ENCODE assay signal across 8 cellular contexts in genomic region chr6:31738048-31738979, GRCh38. TPM values are rescaled to one million over a fixed set of nuclear protein-coding genes. Genes with fewer than 3 reads are reported as not detected.
DNase-seq lines count a peak whose midpoint lies in the region; ATAC-seq, FAIRE-seq and TF ChIP-seq lines count a peak whose summit lies in the region.

No MANE protein-coding gene starts in this region.

- DNase-seq in GM10266 (ENCODE audit: extremely low spot score) (peak; percentile 82), LNCaP clone FGC (ENCODE audit: low read depth) (peak; percentile 94), GM12878 (ENCODE audit: low read depth, low spot score) (peak; percentile 75), kidney epithelial cell (ENCODE audit: low read depth) (peak; percentile 69), middle frontal gyrus (ENCODE audit: extremely low spot score, low spot score) (no peak)
- DNase-seq in stimulated activated CD4-positive, alpha-beta T cell treated with anti-CD3 and anti-CD28 coated beads, Interleukin-4, amount 100 ng/mL, for 1 hour, result peak; percentile 53

- peaks cover 42% of the 10 kb centered on the region for H3K79me2 ChIP-seq in SU-DHL-6 (ENCODE audit: insufficient read depth, low read length)
- peaks cover 48% of the 10 kb centered on the region for H3K79me2 ChIP-seq in GM12878 (ENCODE audit: control insufficient read depth, insufficient read depth, low read length)

- H3K9ac ChIP-seq in SU-DHL-6 (ENCODE audit: low read length), result peak overlapping the region; percentile 90
- H3K9ac ChIP-seq in GM12878 (ENCODE audit: control insufficient read depth, insufficient read depth, low read length), result peak overlapping the region; percentile 98

- H2AFZ ChIP-seq in SU-DHL-6 (ENCODE audit: low read depth, low read length, severe bottlenecking) (no peak overlapping the region), GM12878 (ENCODE audit: control insufficient read depth, low read depth, low read length) (peak overlapping the region; percentile 50)

- intact Hi-C loops in GM12878 (cut with micrococcal nuclease; ENCODE audit: unreplicated experiment), result loop anchor here (2.0 to 5.0 kb wide), 4 partner anchors 36 to 196 kb away; partner anchors contain the start of genes ABHD16A, CSNK2B, DDX39B and HSPA1B

- peaks cover 28% of the 10 kb centered on the region for H3K4me1 ChIP-seq in GM12878 (ENCODE audit: control insufficient read depth, insufficient read depth, low read length)

- TF ChIP-seq EP300 in GM12878 (IDR thresholded peaks at IDR 0.05; ENCODE audit: borderline replicate concordance in 1 of 2, control insufficient read depth in 1 of 2, low read depth in 2 of 2, low read length in 2 of 2), result peak; percentile 61 to 73; a peak in 3 of 4 replicates

- H3K4me3 ChIP-seq in LNCaP clone FGC (ENCODE audit: low read depth, low read length) (peak overlapping the region; percentile 77), SU-DHL-6 (ENCODE audit: insufficient read depth, low read length, poor library complexity, severe bottlenecking) (peak overlapping the region; percentile 42), GM12878 (peak overlapping the region; percentile 100), kidney epithelial cell (ENCODE audit: low read depth, low read length) (peak overlapping the region; percentile 1)

- POLR2A ChIA-PET in GM12878 (lab: Charles Lee), result interaction anchor here (0.7 to 9.7 kb wide), 28 partner anchors 9 to 438 kb away, joined by 3 to 158 read pairs (median 6); partner anchors contain the start of genes ABHD16A, BAG6, C6orf47 and DDAH2

- in situ Hi-C loops in GM12878 (cut with MboI), result no loop called here

- H3K9me2 ChIP-seq in SU-DHL-6 (replicated peaks; ENCODE audit: insufficient read depth, low read length), result no peaks in the 10 kb centered on the region

- H3K27me3 ChIP-seq in SU-DHL-6 (ENCODE audit: low read length), result no peaks in the 10 kb centered on the region
- no peaks in the 10 kb centered on the region for H3K27me3 ChIP-seq in GM12878 (replicated peaks in 1 of 2; ENCODE audit: control insufficient read depth in 2 of 2, insufficient read depth in 2 of 2, low read length in 1 of 2)
- H3K27me3 ChIP-seq in kidney epithelial cell (ENCODE audit: control insufficient read depth, insufficient read depth, low read length), result no peaks in the 10 kb centered on the region

- 0 out of 2 replicates have a peak, but pooled peaks have one; percentile 5 for TF ChIP-seq RAD21 in GM12878 (IDR thresholded peaks at IDR 0.05; ENCODE audit: insufficient read depth, low read depth, low read length)

- CTCF ChIA-PET in GM12878 (lab: Yijun Ruan, JAX), result interaction anchor here (0.6 to 15.8 kb wide), 30 partner anchors 9 to 240 kb away, joined by 3 to 208 read pairs (median 3); partner anchors contain the start of genes ABHD16A, AIF1, ATP6V1G2 and DDAH2

- no TSS peak for BruUV-seq in GM12878 (replicated peaks; lab: Mats Ljungman, UMichigan)

- RAD21 ChIA-PET in GM12878 (lab: Charles Lee; ENCODE audit: unreplicated experiment), result interaction anchor here (0.6 to 6.0 kb wide), 24 partner anchors 8 to 242 kb away, joined by 3 to 53 read pairs (median 6); partner anchors contain the start of genes ABHD16A, AIF1, DDAH2 and DDX39B

- H3K9me3 ChIP-seq in SU-DHL-6 (ENCODE audit: insufficient read depth, low read length) (no peaks in the 10 kb centered on the region), GM12878 (replicated peaks; ENCODE audit: control insufficient read depth, insufficient read depth, low read length) (no peaks in the 10 kb centered on the region)

- SMC1A ChIA-PET in GM12878 (lab: Charles Lee; ENCODE audit: uncharacterized antibody, unreplicated experiment), result interaction anchor here (0.6 to 6.3 kb wide), 33 partner anchors 10 to 398 kb away, joined by 3 to 45 read pairs (median 5); partner anchors contain the start of genes ABHD16A, DDAH2, GPANK1 and HSPA1A

- 0% methylated on average over 6 of the region's 6 CpGs for WGBS in GM12878 (ENCODE audit: insufficient coverage, insufficient replicate concordance, low lambda C conversion rate, missing lambda C conversion rate)

- peak; percentile 50 for TF ChIP-seq POLR2A in GM12878 (IDR thresholded peaks at IDR 0.05; ENCODE audit: low read depth, low read length)

- H4K20me1 ChIP-seq in SU-DHL-6 (ENCODE audit: low read depth, low read length) (no peaks in the 10 kb centered on the region), GM12878 (ENCODE audit: control insufficient read depth, insufficient read depth) (0 out of 2 replicates have a peak, but pooled peaks cover 4% of the 10 kb centered on the region)

- peaks cover 47% of the 10 kb centered on the region for H3F3A ChIP-seq in SU-DHL-6 (ENCODE audit: insufficient read depth)

- peaks cover 21% of the 10 kb centered on the region for H3K36me3 ChIP-seq in SU-DHL-6 (ENCODE audit: low read length)
- peaks cover 6 to 8% of the 10 kb centered on the region in 2 experiments; a peak in 3 of 4 replicates for H3K36me3 ChIP-seq in GM12878 (ENCODE audit: control insufficient read depth in 2 of 2, insufficient read depth in 2 of 2, low read length in 1 of 2)
- H3K36me3 ChIP-seq in kidney epithelial cell (ENCODE audit: control insufficient read depth, insufficient read depth, low read length), result peaks cover 2% of the 10 kb centered on the region

- FAIRE-seq in GM12878 (lab: Jason Lieb, UNC), result peak; percentile 49

- H3K4me2 ChIP-seq in SU-DHL-6 (ENCODE audit: low read depth, low read length, poor library complexity, severe bottlenecking) (peak overlapping the region; percentile 64), GM12878 (ENCODE audit: control insufficient read depth, insufficient read depth) (peak overlapping the region; percentile 73)

- H3K27ac ChIP-seq in SU-DHL-6 (ENCODE audit: low read depth, low read length) (peak overlapping the region; percentile 95), GM12878 (ENCODE audit: control insufficient read depth, insufficient read depth) (peak overlapping the region; percentile 99)

- ATAC-seq in GM12878, result peak; percentile 30
- no peak for ATAC-seq in GM19351 (IDR thresholded peaks at IDR 0.05; ENCODE audit: unreplicated experiment)

- peak; percentile 45 for TF ChIP-seq CTCF in GM10266 (IDR thresholded peaks at IDR 0.05; ENCODE audit: control insufficient read depth, insufficient read depth, low read depth, missing control alignments)
- TF ChIP-seq CTCF in LNCaP clone FGC (IDR thresholded peaks at IDR 0.05; ENCODE audit: control insufficient read depth, extremely low read depth, insufficient read depth), result peak; percentile 65
- TF ChIP-seq CTCF in SU-DHL-6 (IDR thresholded peaks at IDR 0.05; ENCODE audit: insufficient read depth, low read length, poor library complexity, severe bottlenecking), result peak; percentile 68
- peak; percentile 28 to 32 (median 30); a peak in 2 of 6 replicates for TF ChIP-seq CTCF in GM12878 (IDR thresholded peaks at IDR 0.05 in 2 of 3, conservative IDR thresholded peaks at IDR 0.05 in 1 of 3; ENCODE audit: control insufficient read depth in 2 of 3, extremely low read depth in 1 of 3, insufficient read depth in 1 of 3, low read depth in 3 of 3, low read length in 3 of 3)
- peak; percentile 14 for TF ChIP-seq CTCF in kidney epithelial cell (IDR thresholded peaks at IDR 0.05; ENCODE audit: insufficient read depth, low read length, poor library complexity, severe bottlenecking)

RNA-seq across cellular contexts. Expression of gene MSH5, which starts 1.5 kb away (rescaled TPM):
- 239 and 262 TPM in 2 replicates for total RNA-seq in GM12878 (2013; cell fraction: nucleolus; rRNA removed)
- total RNA-seq in GM12878 (2014; rRNA removed), result 27.8 and 30.2 TPM in 2 replicates
- total RNA-seq in GM12878 (2014; rRNA removed; fragmentation: Illumina TruSeq; extraction: Trizol), result 26.2 and 26.4 TPM in 2 replicates
- 45.1 and 52.7 TPM in 2 replicates for total RNA-seq in GM12878 (2021)
- 18.8 TPM for polyA plus RNA-seq in GM12878 (2011; ENCODE audit: low read depth)
- polyA plus RNA-seq in GM12878 (2011; rRNA removed), result 46.7 and 49.3 TPM in 2 replicates
- polyA plus RNA-seq in GM12878 (2011; cell fraction: cytosol; rRNA removed), result 31.3 and 44.7 TPM in 2 replicates
- polyA plus RNA-seq in GM12878 (2011; cell fraction: nucleus; rRNA removed), result 333 and 386 TPM in 2 replicates
- polyA plus RNA-seq in GM12878 (2012), result 22.8 and 25.8 TPM in 2 replicates
- polyA plus RNA-seq in GM12878 (2014; fragmentation: Illumina TruSeq; extraction: Trizol), result 30.8 and 45.3 TPM in 2 replicates
- polyA plus RNA-seq in GM12878 (2014; fragmentation: Nextera tagmentation; extraction: Ambion mirVana), result 10 to 100 TPM in 1 of 2 experiments, 1 to 10 TPM in 1; 9.1 to 10.1 TPM
- polyA plus RNA-seq in GM12878 (2014; rRNA removed), result 46.8 and 47.0 TPM in 2 replicates
- 10 to 100 TPM; 25.8 to 29.9 TPM for polyA plus RNA-seq in GM12878 (2016; fragmentation: Nextera tagmentation; extraction: Ambion mirVana)
- 49.3 and 52.9 TPM in 2 replicates for polyA minus RNA-seq in GM12878 (2011; rRNA and poly(A)+ RNA removed)
- polyA minus RNA-seq in GM12878 (2011; cell fraction: cytosol; rRNA and poly(A)+ RNA removed), result 11.4 and 14.5 TPM in 2 replicates
- 81.8 and 113 TPM in 2 replicates for polyA minus RNA-seq in GM12878 (2011; cell fraction: nucleus; rRNA and poly(A)+ RNA removed)
- total RNA-seq in kidney epithelial cell, result 8.9 and 13.1 TPM in 2 replicates

RNA-seq across cellular contexts. Expression of gene CLIC1, which starts 2.0 kb away (rescaled TPM):
- 107 and 113 TPM in 2 replicates for total RNA-seq in GM12878 (2013; cell fraction: nucleolus; rRNA removed)
- 647 and 648 TPM in 2 replicates for total RNA-seq in GM12878 (2014; rRNA removed)
- 608 and 625 TPM in 2 replicates for total RNA-seq in GM12878 (2014; rRNA removed; fragmentation: Illumina TruSeq; extraction: Trizol)
- total RNA-seq in GM12878 (2021), result 446 and 458 TPM in 2 replicates
- 339 TPM for polyA plus RNA-seq in GM12878 (2011; ENCODE audit: low read depth)
- polyA plus RNA-seq in GM12878 (2011; rRNA removed), result 890 and 943 TPM in 2 replicates
- polyA plus RNA-seq in GM12878 (2011; cell fraction: cytosol; rRNA removed), result 970 and 975 TPM in 2 replicates
- 283 and 349 TPM in 2 replicates for polyA plus RNA-seq in GM12878 (2011; cell fraction: nucleus; rRNA removed)
- polyA plus RNA-seq in GM12878 (2012), result 397 and 480 TPM in 2 replicates
- polyA plus RNA-seq in GM12878 (2014; fragmentation: Illumina TruSeq; extraction: Trizol), result 712 and 725 TPM in 2 replicates
- polyA plus RNA-seq in GM12878 (2014; fragmentation: Nextera tagmentation; extraction: Ambion mirVana), result 1,000 to 10,000 TPM; 1,083 to 1,266 TPM
- polyA plus RNA-seq in GM12878 (2014; rRNA removed), result 563 and 612 TPM in 2 replicates
- polyA plus RNA-seq in GM12878 (2016; fragmentation: Nextera tagmentation; extraction: Ambion mirVana), result 100 to 1,000 TPM; 600 to 622 TPM
- polyA minus RNA-seq in GM12878 (2011; rRNA and poly(A)+ RNA removed), result 408 and 594 TPM in 2 replicates
- 170 and 175 TPM in 2 replicates for polyA minus RNA-seq in GM12878 (2011; cell fraction: cytosol; rRNA and poly(A)+ RNA removed)
- 61.5 and 88.3 TPM in 2 replicates for polyA minus RNA-seq in GM12878 (2011; cell fraction: nucleus; rRNA and poly(A)+ RNA removed)
- total RNA-seq in kidney epithelial cell, result 494 and 498 TPM in 2 replicates

RNA-seq across cellular contexts. Expression of gene DDAH2, which starts 9.2 kb away (rescaled TPM):
- total RNA-seq in GM12878 (2013; cell fraction: nucleolus; rRNA removed), result 10.2 and 10.9 TPM in 2 replicates
- total RNA-seq in GM12878 (2014; rRNA removed) (6.6 and 9.5 TPM in 2 replicates), GM12878 (2014; rRNA removed; fragmentation: Illumina TruSeq; extraction: Trizol) (4.7 and 6.3 TPM in 2 replicates), GM12878 (2021) (8.3 and 10.8 TPM in 2 replicates), kidney epithelial cell (91.5 and 106 TPM in 2 replicates)
- 3.3 TPM for polyA plus RNA-seq in GM12878 (2011; ENCODE audit: low read depth)
- polyA plus RNA-seq in GM12878 (2011; rRNA removed) (2.1 and 3.5 TPM in 2 replicates), GM12878 (2014; fragmentation: Illumina TruSeq; extraction: Trizol) (0.35 and 2.1 TPM in 2 replicates), GM12878 (2014; fragmentation: Nextera tagmentation; extraction: Ambion mirVana) (1 to 10 TPM in 1 of 2 experiments, under 1 TPM in 1; 0.35 to 2.1 TPM), GM12878 (2014; rRNA removed) (9.9 and 12.2 TPM in 2 replicates), GM12878 (2016; fragmentation: Nextera tagmentation; extraction: Ambion mirVana) (1 to 10 TPM; 6.1 to 7.2 TPM)
- polyA plus RNA-seq in GM12878 (2011; cell fraction: cytosol; rRNA removed), result 7.7 and 11.3 TPM in 2 replicates
- 58.7 and 72.3 TPM in 2 replicates for polyA plus RNA-seq in GM12878 (2011; cell fraction: nucleus; rRNA removed)
- polyA plus RNA-seq in GM12878 (2012), result 6.6 and 8.1 TPM in 2 replicates
- 1.6 and 2.7 TPM in 2 replicates for polyA minus RNA-seq in GM12878 (2011; rRNA and poly(A)+ RNA removed)
- 1.3 and 2.2 TPM in 2 replicates for polyA minus RNA-seq in GM12878 (2011; cell fraction: cytosol; rRNA and poly(A)+ RNA removed)
- 5.1 and 9.6 TPM in 2 replicates for polyA minus RNA-seq in GM12878 (2011; cell fraction: nucleus; rRNA and poly(A)+ RNA removed)

RNA-seq across cellular contexts. Expression of gene MPIG6B, which starts 15.1 kb away (rescaled TPM):
- total RNA-seq in GM12878 (2013; cell fraction: nucleolus; rRNA removed), result not detected in 2 replicates
- not detected in 2 replicates for total RNA-seq in GM12878 (2014; rRNA removed)
- total RNA-seq in GM12878 (2014; rRNA removed; fragmentation: Illumina TruSeq; extraction: Trizol), result not detected in 2 replicates
- total RNA-seq in GM12878 (2021), result not detected in 2 replicates
- polyA plus RNA-seq in GM12878 (2011; ENCODE audit: low read depth), result not detected
- polyA plus RNA-seq in GM12878 (2011; rRNA removed), result not detected in 2 replicates
- not detected in 2 replicates for polyA plus RNA-seq in GM12878 (2011; cell fraction: cytosol; rRNA removed)
- polyA plus RNA-seq in GM12878 (2011; cell fraction: nucleus; rRNA removed), result not detected in 2 replicates
- 0.09 TPM in 1 of 2 replicates, not detected in the other for polyA plus RNA-seq in GM12878 (2012)
- not detected in 2 replicates for polyA plus RNA-seq in GM12878 (2014; fragmentation: Illumina TruSeq; extraction: Trizol)
- not detected for polyA plus RNA-seq in GM12878 (2014; fragmentation: Nextera tagmentation; extraction: Ambion mirVana)
- polyA plus RNA-seq in GM12878 (2014; rRNA removed), result not detected in 2 replicates
- polyA plus RNA-seq in GM12878 (2016; fragmentation: Nextera tagmentation; extraction: Ambion mirVana), result not detected
- not detected in 2 replicates for polyA minus RNA-seq in GM12878 (2011; rRNA and poly(A)+ RNA removed)
- polyA minus RNA-seq in GM12878 (2011; cell fraction: cytosol; rRNA and poly(A)+ RNA removed), result not detected in 2 replicates
- not detected in 2 replicates for polyA minus RNA-seq in GM12878 (2011; cell fraction: nucleus; rRNA and poly(A)+ RNA removed)
- total RNA-seq in kidney epithelial cell, result 0.29 TPM in 1 of 2 replicates, not detected in the other

RNA-seq across cellular contexts. Expression of gene LY6G6C, which starts 16.8 kb away (rescaled TPM):
- total RNA-seq in GM12878 (2013; cell fraction: nucleolus; rRNA removed), result not detected in 2 replicates
- not detected in 2 replicates for total RNA-seq in GM12878 (2014; rRNA removed)
- total RNA-seq in GM12878 (2014; rRNA removed; fragmentation: Illumina TruSeq; extraction: Trizol), result not detected in 2 replicates
- not detected in 2 replicates for total RNA-seq in GM12878 (2021)
- polyA plus RNA-seq in GM12878 (2011; ENCODE audit: low read depth), result not detected
- polyA plus RNA-seq in GM12878 (2011; rRNA removed), result not detected in 2 replicates
- 0.10 TPM in 1 of 2 replicates, not detected in the other for polyA plus RNA-seq in GM12878 (2011; cell fraction: cytosol; rRNA removed)
- 0.16 and 0.45 TPM in 2 replicates for polyA plus RNA-seq in GM12878 (2011; cell fraction: nucleus; rRNA removed)
- not detected in 2 replicates for polyA plus RNA-seq in GM12878 (2012)
- polyA plus RNA-seq in GM12878 (2014; fragmentation: Illumina TruSeq; extraction: Trizol), result not detected in 2 replicates
- polyA plus RNA-seq in GM12878 (2014; fragmentation: Nextera tagmentation; extraction: Ambion mirVana), result not detected
- not detected in 2 replicates for polyA plus RNA-seq in GM12878 (2014; rRNA removed)
- not detected for polyA plus RNA-seq in GM12878 (2016; fragmentation: Nextera tagmentation; extraction: Ambion mirVana)
- polyA minus RNA-seq in GM12878 (2011; rRNA and poly(A)+ RNA removed), result 0.21 TPM in 1 of 2 replicates, not detected in the other
- not detected in 2 replicates for polyA minus RNA-seq in GM12878 (2011; cell fraction: cytosol; rRNA and poly(A)+ RNA removed)
- polyA minus RNA-seq in GM12878 (2011; cell fraction: nucleus; rRNA and poly(A)+ RNA removed), result not detected in 2 replicates
- total RNA-seq in kidney epithelial cell, result not detected in 2 replicates

Comparison
In these comparisons a context has a peak if more than half of its experiments do, and no peak if none do; other contexts are left out.
1. CTCF ChIP-seq: peak in every context shown above with its lines; median percentile 68 in SU-DHL-6; 65 in LNCaP clone FGC; 45 in GM10266; 30 in GM12878; 14 in kidney epithelial cell.
2. H3K4me3 ChIP-seq: peak in every context shown above with its lines; median percentile 100 in GM12878; 77 in LNCaP clone FGC; 42 in SU-DHL-6; 1 in kidney epithelial cell.